ENCODE assay signal across 1 cellular context in genomic region chr17:6713130-6713917, GRCh38.
TF ChIP-seq lines count a peak whose summit lies in the region.

Gene SLC13A5, minus strand, starts transcription at chr17:6713369. Its CDS starts 36 bp downstream, at chr17:6713333.

TF ChIP-seq in HepG2, 621 proteins besides CTCF, POLR2A, EP300 and RAD21 (continued from another document and continues in another):
- TF ChIP-seq HOXD1 (CRISPR knock-in tag; IDR thresholded peaks at IDR 0.05), result peak; percentile 83
- no peak for TF ChIP-seq ZNF850 (CRISPR knock-in tag; conservative IDR thresholded peaks at IDR 0.05)
- TF ChIP-seq KDM6A (CRISPR knock-in tag; IDR thresholded peaks at IDR 0.05; ENCODE audit: low read depth), result no peak
- TF ChIP-seq ZBTB34 (CRISPR knock-in tag; IDR thresholded peaks at IDR 0.05), result peak; percentile 62; the same call in 1 of the 2 replicates
- TF ChIP-seq ZNF251 (CRISPR knock-in tag; IDR thresholded peaks at IDR 0.05), result no peak
- TF ChIP-seq ZNF703 (CRISPR knock-in tag; IDR thresholded peaks at IDR 0.05; ENCODE audit: borderline replicate concordance), result no peak; the same call in 1 of the 2 replicates
- TF ChIP-seq RFXAP (CRISPR knock-in tag; IDR thresholded peaks at IDR 0.05; ENCODE audit: borderline replicate concordance), result 0 out of 2 replicates have a peak, but pooled peaks have one; percentile 76
- peak; percentile 82; the same call in 1 of the 2 replicates for TF ChIP-seq NKX3-1 (CRISPR knock-in tag; IDR thresholded peaks at IDR 0.05)
- TF ChIP-seq MTF2 (CRISPR knock-in tag; IDR thresholded peaks at IDR 0.05; ENCODE audit: borderline replicate concordance), result no peak
- TF ChIP-seq HNF4A (CRISPR knock-in tag; IDR thresholded peaks at IDR 0.05), result peak; percentile 58
- TF ChIP-seq ZBTB26 (CRISPR knock-in tag; IDR thresholded peaks at IDR 0.05; ENCODE audit: borderline replicate concordance), result no peak; the same call in 1 of the 2 replicates
- TF ChIP-seq, protein P1, sequence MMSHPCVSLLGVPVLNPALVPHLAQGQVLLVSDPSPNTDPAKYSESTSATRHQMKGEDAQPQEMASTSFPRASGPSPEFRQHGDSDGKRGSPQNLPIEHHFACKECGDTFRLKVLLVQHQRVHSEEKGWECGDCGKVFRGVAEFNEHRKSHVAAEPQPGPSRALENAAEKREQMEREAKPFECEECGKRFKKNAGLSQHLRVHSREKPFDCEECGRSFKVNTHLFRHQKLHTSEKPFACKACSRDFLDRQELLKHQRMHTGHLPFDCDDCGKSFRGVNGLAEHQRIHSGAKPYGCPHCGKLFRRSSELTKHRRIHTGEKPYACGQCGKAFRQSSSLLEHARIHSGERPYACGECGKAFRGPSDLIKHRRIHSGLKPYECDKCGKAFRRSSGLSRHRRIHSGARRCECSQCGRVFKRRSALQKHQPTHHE (CRISPR knock-in tag; IDR thresholded peaks at IDR 0.05; ENCODE audit: borderline replicate concordance), result no peak; the same call in 1 of the 2 replicates
- no peak for TF ChIP-seq NFIC (IDR thresholded peaks at IDR 0.05; ENCODE audit: low read length)
- no peak for TF ChIP-seq ZNF3 (CRISPR knock-in tag; IDR thresholded peaks at IDR 0.05)
- no peak for TF ChIP-seq PRPF4 (IDR thresholded peaks at IDR 0.05; ENCODE audit: low read depth, low read length, poor library complexity, severe bottlenecking)
- TF ChIP-seq KDM5B (CRISPR knock-in tag; IDR thresholded peaks at IDR 0.05; ENCODE audit: borderline replicate concordance), result peak; percentile 35; the same call in 1 of the 2 replicates
- peak; percentile 67 for TF ChIP-seq ZBTB25 (CRISPR knock-in tag; IDR thresholded peaks at IDR 0.05)
- TF ChIP-seq ZNF33B (CRISPR knock-in tag; IDR thresholded peaks at IDR 0.05), result no peak
- TF ChIP-seq SMARCC2 (IDR thresholded peaks at IDR 0.05), result no peak
- TF ChIP-seq GTF2F1 (IDR thresholded peaks at IDR 0.05; ENCODE audit: low read length), result peak; percentile 80
- peak; percentile 25; the same call in 1 of the 2 replicates for TF ChIP-seq ZMYM3 (CRISPR knock-in tag; IDR thresholded peaks at IDR 0.05)
- TF ChIP-seq NBN (conservative IDR thresholded peaks at IDR 0.05), result no peak
- TF ChIP-seq, protein P2, sequence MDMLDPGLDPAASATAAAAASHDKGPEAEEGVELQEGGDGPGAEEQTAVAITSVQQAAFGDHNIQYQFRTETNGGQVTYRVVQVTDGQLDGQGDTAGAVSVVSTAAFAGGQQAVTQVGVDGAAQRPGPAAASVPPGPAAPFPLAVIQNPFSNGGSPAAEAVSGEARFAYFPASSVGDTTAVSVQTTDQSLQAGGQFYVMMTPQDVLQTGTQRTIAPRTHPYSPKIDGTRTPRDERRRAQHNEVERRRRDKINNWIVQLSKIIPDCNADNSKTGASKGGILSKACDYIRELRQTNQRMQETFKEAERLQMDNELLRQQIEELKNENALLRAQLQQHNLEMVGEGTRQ (IDR thresholded peaks at IDR 0.05; ENCODE audit: low read depth, low read length), result no peak
- TF ChIP-seq, protein P2 (CRISPR knock-in tag; IDR thresholded peaks at IDR 0.05; ENCODE audit: borderline replicate concordance), result no peak
- 0 out of 2 replicates have a peak, but pooled peaks have one; percentile 75 for TF ChIP-seq SMAD3 (CRISPR knock-in tag; IDR thresholded peaks at IDR 0.05)
- no peak for TF ChIP-seq ZNF652 (CRISPR knock-in tag; IDR thresholded peaks at IDR 0.05; ENCODE audit: borderline replicate concordance, low read depth)
- no peak for TF ChIP-seq MAFF (IDR thresholded peaks at IDR 0.05; ENCODE audit: low read depth, low read length)
- TF ChIP-seq CEBPB (IDR thresholded peaks at IDR 0.05; ENCODE audit: borderline replicate concordance, low read depth, low read length), result no peak
- TF ChIP-seq, protein P3, sequence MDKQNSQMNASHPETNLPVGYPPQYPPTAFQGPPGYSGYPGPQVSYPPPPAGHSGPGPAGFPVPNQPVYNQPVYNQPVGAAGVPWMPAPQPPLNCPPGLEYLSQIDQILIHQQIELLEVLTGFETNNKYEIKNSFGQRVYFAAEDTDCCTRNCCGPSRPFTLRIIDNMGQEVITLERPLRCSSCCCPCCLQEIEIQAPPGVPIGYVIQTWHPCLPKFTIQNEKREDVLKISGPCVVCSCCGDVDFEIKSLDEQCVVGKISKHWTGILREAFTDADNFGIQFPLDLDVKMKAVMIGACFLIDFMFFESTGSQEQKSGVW (CRISPR knock-in tag; IDR thresholded peaks at IDR 0.05; ENCODE audit: borderline replicate concordance), result peak; percentile 61; the same call in 1 of the 2 replicates
- no peak for TF ChIP-seq SETDB1 (CRISPR knock-in tag; IDR thresholded peaks at IDR 0.05; ENCODE audit: borderline replicate concordance)
- TF ChIP-seq SMC3 (IDR thresholded peaks at IDR 0.05; ENCODE audit: low read length), result no peak; the same call in 1 of the 2 replicates
- TF ChIP-seq MIER3 (CRISPR knock-in tag; IDR thresholded peaks at IDR 0.05; ENCODE audit: borderline replicate concordance), result peak; percentile 83; the same call in 1 of the 2 replicates
- TF ChIP-seq ZNF609 (CRISPR knock-in tag; IDR thresholded peaks at IDR 0.05; ENCODE audit: borderline replicate concordance), result peak; percentile 69
- peak; percentile 77; the same call in 1 of the 2 replicates for TF ChIP-seq ZFAT (CRISPR knock-in tag; conservative IDR thresholded peaks at IDR 0.05)
- peak; percentile 44 for TF ChIP-seq ZNF781 (CRISPR knock-in tag; IDR thresholded peaks at IDR 0.05; ENCODE audit: borderline replicate concordance, not compliant biosample characterization)
- TF ChIP-seq NFYC (CRISPR knock-in tag; IDR thresholded peaks at IDR 0.05), result 0 out of 2 replicates have a peak, but pooled peaks have one; percentile 14
- peak; percentile 61 for TF ChIP-seq FOXK1 (CRISPR knock-in tag; IDR thresholded peaks at IDR 0.05; ENCODE audit: borderline replicate concordance, low read depth)
- TF ChIP-seq, protein P4, sequence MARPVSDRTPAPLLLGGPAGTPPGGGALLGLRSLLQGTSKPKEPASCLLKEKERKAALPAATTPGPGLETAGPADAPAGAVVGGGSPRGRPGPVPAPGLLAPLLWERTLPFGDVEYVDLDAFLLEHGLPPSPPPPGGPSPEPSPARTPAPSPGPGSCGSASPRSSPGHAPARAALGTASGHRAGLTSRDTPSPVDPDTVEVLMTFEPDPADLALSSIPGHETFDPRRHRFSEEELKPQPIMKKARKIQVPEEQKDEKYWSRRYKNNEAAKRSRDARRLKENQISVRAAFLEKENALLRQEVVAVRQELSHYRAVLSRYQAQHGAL (CRISPR knock-in tag; IDR thresholded peaks at IDR 0.05; ENCODE audit: not compliant biosample characterization), result peak; percentile 53
- TF ChIP-seq ZSCAN20 (CRISPR knock-in tag; IDR thresholded peaks at IDR 0.05; ENCODE audit: borderline replicate concordance), result peak; percentile 87
- TF ChIP-seq ZBTB38 (CRISPR knock-in tag; IDR thresholded peaks at IDR 0.05), result no peak; the same call in 1 of the 2 replicates
- no peak for TF ChIP-seq ZC3H13 (CRISPR knock-in tag; IDR thresholded peaks at IDR 0.05)
- TF ChIP-seq ZNF382 (CRISPR knock-in tag; IDR thresholded peaks at IDR 0.05; ENCODE audit: borderline replicate concordance), result no peak
- TF ChIP-seq KDM4B (CRISPR knock-in tag; IDR thresholded peaks at IDR 0.05), result no peak
- no peak; the same call in 1 of the 2 replicates for TF ChIP-seq YEATS2 (CRISPR knock-in tag; IDR thresholded peaks at IDR 0.05; ENCODE audit: borderline replicate concordance)
- no peak for TF ChIP-seq ZBTB1 (CRISPR knock-in tag; IDR thresholded peaks at IDR 0.05; ENCODE audit: borderline replicate concordance)
- TF ChIP-seq RAD51 (IDR thresholded peaks at IDR 0.05; ENCODE audit: borderline replicate concordance), result no peak
- TF ChIP-seq POLR2AphosphoS5 (IDR thresholded peaks at IDR 0.05; ENCODE audit: low read depth, low read length), result peak; percentile 99
- no peak for TF ChIP-seq ZKSCAN5 (CRISPR knock-in tag; IDR thresholded peaks at IDR 0.05)
- no peak for TF ChIP-seq PAWR (CRISPR knock-in tag; IDR thresholded peaks at IDR 0.05; ENCODE audit: borderline replicate concordance)
- TF ChIP-seq HNRNPLL (IDR thresholded peaks at IDR 0.05; ENCODE audit: low read depth, low read length, poor library complexity, severe bottlenecking), result peak; percentile 59
- TF ChIP-seq, protein P5, sequence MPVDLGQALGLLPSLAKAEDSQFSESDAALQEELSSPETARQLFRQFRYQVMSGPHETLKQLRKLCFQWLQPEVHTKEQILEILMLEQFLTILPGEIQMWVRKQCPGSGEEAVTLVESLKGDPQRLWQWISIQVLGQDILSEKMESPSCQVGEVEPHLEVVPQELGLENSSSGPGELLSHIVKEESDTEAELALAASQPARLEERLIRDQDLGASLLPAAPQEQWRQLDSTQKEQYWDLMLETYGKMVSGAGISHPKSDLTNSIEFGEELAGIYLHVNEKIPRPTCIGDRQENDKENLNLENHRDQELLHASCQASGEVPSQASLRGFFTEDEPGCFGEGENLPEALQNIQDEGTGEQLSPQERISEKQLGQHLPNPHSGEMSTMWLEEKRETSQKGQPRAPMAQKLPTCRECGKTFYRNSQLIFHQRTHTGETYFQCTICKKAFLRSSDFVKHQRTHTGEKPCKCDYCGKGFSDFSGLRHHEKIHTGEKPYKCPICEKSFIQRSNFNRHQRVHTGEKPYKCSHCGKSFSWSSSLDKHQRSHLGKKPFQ (CRISPR knock-in tag; IDR thresholded peaks at IDR 0.05; ENCODE audit: insufficient replicate concordance), result peak; percentile 58
- TF ChIP-seq PITX1 (CRISPR knock-in tag; IDR thresholded peaks at IDR 0.05), result peak; percentile 73; the same call in 1 of the 2 replicates
- no peak for TF ChIP-seq SRSF9 (IDR thresholded peaks at IDR 0.05; ENCODE audit: borderline replicate concordance, insufficient read depth, low read depth, low read length, poor library complexity, severe bottlenecking)
- no peak for TF ChIP-seq ZSCAN9 (CRISPR knock-in tag; IDR thresholded peaks at IDR 0.05; ENCODE audit: borderline replicate concordance)
